Comparison of ENCODE assay signal across 1 cellular context in genomic region chr11:73078631-73079030, GRCh38.
TF ChIP-seq lines count a peak whose summit lies in the region.

No MANE protein-coding gene starts in this region.

TF ChIP-seq in GM12878, 131 proteins besides CTCF, POLR2A, EP300 and RAD21 (continued from another document):
- TF ChIP-seq CEBPZ (IDR thresholded peaks at IDR 0.05; ENCODE audit: low read depth, low read length) (no peak), FOXM1 (IDR thresholded peaks at IDR 0.05; ENCODE audit: low read depth, low read length) (no peak), EZH2 (IDR thresholded peaks at IDR 0.05; ENCODE audit: borderline replicate concordance, control insufficient read depth, low read depth, low read length) (no peak), CREB1 (IDR thresholded peaks at IDR 0.05; ENCODE audit: low read depth) (no peak), BHLHE40 (IDR thresholded peaks at IDR 0.05; ENCODE audit: borderline replicate concordance in 1 of 2, low read depth in 2 of 2, low read length in 1 of 2) (no peak)
